Comparison of ENCODE assay signal across 15 cellular contexts in the genomic region with DNA sequence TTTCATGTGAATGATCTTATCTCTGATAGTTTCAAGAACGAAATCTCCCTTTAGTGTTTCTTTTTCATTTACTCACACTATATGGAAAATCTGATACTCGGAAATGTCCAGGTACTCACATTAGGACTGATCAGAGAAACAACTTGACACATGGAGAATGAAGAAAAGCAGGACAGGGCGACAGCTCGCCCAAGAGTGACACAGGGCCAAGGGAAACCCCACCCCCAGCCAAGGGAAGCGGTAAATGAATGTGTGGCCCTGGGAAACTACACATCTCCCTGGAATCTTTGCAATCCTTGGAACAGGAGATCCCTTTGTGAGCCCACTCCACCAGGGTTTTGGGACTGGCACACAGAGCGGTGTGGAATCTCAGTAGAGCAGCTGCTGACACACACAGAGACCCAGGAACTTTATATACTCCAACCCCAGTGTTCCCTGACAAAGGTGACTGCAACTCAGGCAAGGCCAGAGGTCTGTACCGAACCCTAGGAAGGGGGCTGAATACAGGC.
DNase-seq lines count a peak whose midpoint lies in the region; ATAC-seq and TF ChIP-seq lines count a peak whose summit lies in the region.
"Had no signal": no experiment of that assay in that cellular context is flagged by ENCODE, and none has a peak within 500 bp of the region (broad histone marks: within the 10 kb centered on the region; RNA-seq: fewer than 3 reads in every experiment).

No MANE protein-coding gene starts in this region.

- no peak overlapping the region for H3K9ac ChIP-seq in mesendoderm (ENCODE audit: low read length)
- H3K9ac ChIP-seq in smooth muscle cell (ENCODE audit: low read depth), result no peak overlapping the region
- H3K9ac ChIP-seq: GM23248 had no signal

- H3K4me3 Mint-ChIP-seq in activated CD8-positive, alpha-beta memory T cell treated with anti-CD3 and anti-CD28 coated beads, Interleukin-2, amount 10 ng/mL, durations not matched to agents 7 days and 5 days, result no peak overlapping the region
- H3K4me3 Mint-ChIP-seq in stimulated activated naive CD8-positive, alpha-beta T cell treated with anti-CD3 and anti-CD28 coated beads, Interleukin-15, amount 100 ng/mL, for 72 hours, result no peak overlapping the region
- H3K4me3 Mint-ChIP-seq: B cell; CD4-positive, alpha-beta T cell had no signal

- H3K4me3 ChIP-seq in mesendoderm (ENCODE audit: low read length) (no peak overlapping the region), smooth muscle cell (no peak overlapping the region)
- H3K4me3 ChIP-seq: GM23248 had no signal

- no peak overlapping the region for H2BK5ac ChIP-seq in mesendoderm (ENCODE audit: low read length)

- H3K4me2 ChIP-seq in mesendoderm (ENCODE audit: low read length), result no peak overlapping the region
- no peak overlapping the region for H3K4me2 ChIP-seq in smooth muscle cell

- no peaks in the 10 kb centered on the region for H3K27me3 Mint-ChIP-seq in activated CD8-positive, alpha-beta memory T cell treated with anti-CD3 and anti-CD28 coated beads, Interleukin-2, amount 10 ng/mL, durations not matched to agents 7 days and 5 days
- H3K27me3 Mint-ChIP-seq in stimulated activated naive CD8-positive, alpha-beta T cell treated with anti-CD3 and anti-CD28 coated beads, Interleukin-15, amount 100 ng/mL, for 72 hours, result no peaks in the 10 kb centered on the region
- H3K27me3 Mint-ChIP-seq: B cell; CD4-positive, alpha-beta T cell had no signal

- H2AK5ac ChIP-seq in mesendoderm (ENCODE audit: low read length), result no peak overlapping the region

- H3K9me3 Mint-ChIP-seq in activated CD8-positive, alpha-beta memory T cell treated with anti-CD3 and anti-CD28 coated beads, Interleukin-2, amount 10 ng/mL, durations not matched to agents 7 days and 5 days (ENCODE audit: low read depth), result peaks cover 18% of the 10 kb centered on the region
- H3K9me3 Mint-ChIP-seq in stimulated activated naive CD8-positive, alpha-beta T cell treated with anti-CD3 and anti-CD28 coated beads, Interleukin-15, amount 100 ng/mL, for 72 hours, result peaks cover 15 to 30% of the 10 kb centered on the region in 2 donors

- H3K27me3 ChIP-seq in mesendoderm (ENCODE audit: insufficient read depth, low read length, poor library complexity) (no peaks in the 10 kb centered on the region), smooth muscle cell (ENCODE audit: low read depth) (no peaks in the 10 kb centered on the region)

- DNase-seq in ELF-1 (ENCODE audit: low read depth, low spot score) (peak; percentile 21), SK-N-DZ (ENCODE audit: low spot score) (peak; percentile 35), mesendoderm (peak; percentile 30), smooth muscle cell (lab: John Stamatoyannopoulos, UW; ENCODE audit: unreplicated experiment) (no peak), NCI-H2029 treated with DMSO at 0.1 percent for 48 hours (lab: John Stamatoyannopoulos, UW) (no peak)
- no peak for DNase-seq in activated CD8-positive, alpha-beta memory T cell treated with anti-CD3 and anti-CD28 coated beads, Interleukin-2, amount 10 ng/mL, durations not matched to agents 7 days and 5 days
- DNase-seq in stimulated activated naive CD8-positive, alpha-beta T cell treated with anti-CD3 and anti-CD28 coated beads, Interleukin-15, amount 100 ng/mL, for 72 hours, result no peak
- DNase-seq: ACHN; C1 segment of cervical spinal cord; Calu3; CD4-positive, alpha-beta T cell; DMS 273 treated with DMSO at 0.1 percent for 48 hours; GM23248; H7 had no signal

- H3K36me3 ChIP-seq in mesendoderm (ENCODE audit: control insufficient read depth, insufficient read depth, low read length) (no peaks in the 10 kb centered on the region), smooth muscle cell (ENCODE audit: low read depth) (no peaks in the 10 kb centered on the region)

- no peak overlapping the region for H2BK120ac ChIP-seq in mesendoderm (ENCODE audit: low read depth, low read length)

- H3K9me3 ChIP-seq in smooth muscle cell (replicated peaks; ENCODE audit: low read depth), result peaks cover 11% of the 10 kb centered on the region

- no peak overlapping the region for H3K18ac ChIP-seq in mesendoderm (ENCODE audit: low read length)

- no peak for TF ChIP-seq CTCF in smooth muscle cell (IDR thresholded peaks at IDR 0.05; ENCODE audit: borderline replicate concordance, insufficient read depth, poor library complexity, severe bottlenecking)

- no peak overlapping the region for H3K56ac ChIP-seq in mesendoderm (ENCODE audit: low read length)

- H2BK15ac ChIP-seq in mesendoderm (replicated peaks; ENCODE audit: low read depth), result no peak overlapping the region

- no peak overlapping the region for H3K27ac Mint-ChIP-seq in activated CD8-positive, alpha-beta memory T cell treated with anti-CD3 and anti-CD28 coated beads, Interleukin-2, amount 10 ng/mL, durations not matched to agents 7 days and 5 days
- H3K27ac Mint-ChIP-seq in stimulated activated naive CD8-positive, alpha-beta T cell treated with anti-CD3 and anti-CD28 coated beads, Interleukin-15, amount 100 ng/mL, for 72 hours, result no peak overlapping the region
- H3K27ac Mint-ChIP-seq: B cell; CD4-positive, alpha-beta T cell had no signal

- H3F3A ChIP-seq in smooth muscle cell (ENCODE audit: low read depth), result no peaks in the 10 kb centered on the region

- H3K79me2 ChIP-seq in mesendoderm (ENCODE audit: control insufficient read depth, insufficient read depth, low read length) (no peaks in the 10 kb centered on the region), smooth muscle cell (ENCODE audit: low read depth) (no peaks in the 10 kb centered on the region)

- no CpG with 5 or more reads among the region's 7 CpGs for WGBS in mesendoderm (ENCODE audit: extremely low coverage, insufficient coverage, low lambda C conversion rate)
- WGBS in smooth muscle cell (ENCODE audit: low lambda C conversion rate), result 54% methylated on average over 7 of the region's 7 CpGs

- H3K4me1 Mint-ChIP-seq in activated CD8-positive, alpha-beta memory T cell treated with anti-CD3 and anti-CD28 coated beads, Interleukin-2, amount 10 ng/mL, durations not matched to agents 7 days and 5 days, result no peaks in the 10 kb centered on the region
- no peaks in the 10 kb centered on the region for H3K4me1 Mint-ChIP-seq in stimulated activated naive CD8-positive, alpha-beta T cell treated with anti-CD3 and anti-CD28 coated beads, Interleukin-15, amount 100 ng/mL, for 72 hours
- H3K4me1 Mint-ChIP-seq: B cell had no signal

- H4K20me1 ChIP-seq in smooth muscle cell (ENCODE audit: low read depth), result no peaks in the 10 kb centered on the region

- CTCF ChIA-PET in activated CD8-positive, alpha-beta memory T cell treated with anti-CD3 and anti-CD28 coated beads, Interleukin-2, amount 10 ng/mL, durations not matched to agents 7 days and 5 days (lab: Charles Lee), result no interaction called here

- no peaks in the 10 kb centered on the region for H3K79me1 ChIP-seq in mesendoderm (ENCODE audit: low read length)

- H3K36me3 Mint-ChIP-seq in activated CD8-positive, alpha-beta memory T cell treated with anti-CD3 and anti-CD28 coated beads, Interleukin-2, amount 10 ng/mL, durations not matched to agents 7 days and 5 days, result no peaks in the 10 kb centered on the region

- H2AFZ ChIP-seq in smooth muscle cell (ENCODE audit: low read depth), result peak overlapping the region; percentile 64
- H2AFZ ChIP-seq: GM23248 had no signal

- H3K27ac ChIP-seq in mesendoderm (ENCODE audit: low read depth, low read length) (no peak overlapping the region), smooth muscle cell (ENCODE audit: low read depth) (no peak overlapping the region)
- H3K27ac ChIP-seq: GM23248 had no signal

- H3K4me1 ChIP-seq in mesendoderm (ENCODE audit: control insufficient read depth, low read depth, low read length), result no peaks in the 10 kb centered on the region
- H3K4me1 ChIP-seq in smooth muscle cell (ENCODE audit: low read depth), result no peaks in the 10 kb centered on the region

- no peak overlapping the region for H3K23ac ChIP-seq in mesendoderm (ENCODE audit: low read length)

- H4K5ac ChIP-seq in mesendoderm (ENCODE audit: low read length), result no peak overlapping the region

- H4K8ac ChIP-seq in mesendoderm (ENCODE audit: low read depth, low read length), result no peak overlapping the region

- H3K4ac ChIP-seq in mesendoderm (ENCODE audit: low read depth, low read length), result no peak overlapping the region

- ATAC-seq in activated CD8-positive, alpha-beta memory T cell treated with anti-CD3 and anti-CD28 coated beads, Interleukin-2, amount 10 ng/mL, durations not matched to agents 7 days and 5 days, result no peak
- no peak for ATAC-seq in stimulated activated naive CD8-positive, alpha-beta T cell treated with anti-CD3 and anti-CD28 coated beads, Interleukin-15, amount 100 ng/mL, for 72 hours

Comparison
In these comparisons a context has a peak if more than half of its experiments do, and no peak if none do; other contexts are left out.
1. DNase-seq: peak in ELF-1 (single experiment), SK-N-DZ (single experiment) and mesendoderm (single experiment); none in smooth muscle cell (single experiment), NCI-H2029 treated with DMSO at 0.1 percent for 48 hours (single experiment), activated CD8-positive, alpha-beta memory T cell treated with anti-CD3 and anti-CD28 coated beads, Interleukin-2, amount 10 ng/mL, durations not matched to agents 7 days and 5 days (single experiment) and stimulated activated naive CD8-positive, alpha-beta T cell treated with anti-CD3 and anti-CD28 coated beads, Interleukin-15, amount 100 ng/mL, for 72 hours (0 of 2).